8 cellular contexts compared by ENCODE assay signal in genomic region chr17:7004398-7005253, GRCh38. TPM values are rescaled to one million over a fixed set of nuclear protein-coding genes. Genes with fewer than 3 reads are reported as not detected.
DNase-seq lines count a peak whose midpoint lies in the region; ATAC-seq, FAIRE-seq and TF ChIP-seq lines count a peak whose summit lies in the region.

No MANE protein-coding gene starts in this region.

- peak; percentile 79 to 88 for TF ChIP-seq RAD21 in K562 (CRISPR knock-in tag; conservative IDR thresholded peaks at IDR 0.05 in 1 of 2, IDR thresholded peaks at IDR 0.05 in 1 of 2)

- POLR2A ChIA-PET in K562 (lab: Yijun Ruan, JAX), result interaction anchor here (0.6 to 2.7 kb wide), 7 partner anchors 11 to 287 kb away, joined by 3 to 11 read pairs (median 4); no protein-coding TSS in a partner anchor

- peak; percentile 93 for FAIRE-seq in K562 (lab: Jason Lieb, UNC)
- FAIRE-seq in kidney (lab: Jason Lieb, UNC), result peak; percentile 86

- no peaks in the 10 kb centered on the region for H3K4me1 ChIP-seq in OCI-LY3 (ENCODE audit: low read length)
- peaks cover 6% of the 10 kb centered on the region in 2 experiments; a peak in 4 of 5 replicates for H3K4me1 ChIP-seq in K562 (replicated peaks in 1 of 2; ENCODE audit: control insufficient read depth in 2 of 2, insufficient read depth in 2 of 2, low read length in 2 of 2)
- H3K4me1 ChIP-seq in kidney (ENCODE audit: control insufficient read depth in 1 of 2, insufficient read depth in 1 of 2, low read depth in 1 of 2, low read length in 2 of 2), result peaks cover 0 to 3% of the 10 kb centered on the region in 2 donors
- H3K4me1 ChIP-seq in thoracic aorta (ENCODE audit: control insufficient read depth in 1 of 2, low read depth in 2 of 2), result peaks cover under 1 to 1% of the 10 kb centered on the region in 2 donors

- ATAC-seq in K562 (peak; percentile 84), thoracic aorta (ENCODE audit: insufficient number of reproducible peaks, low FRiP score, low read depth) (no peak)

- peaks cover 5% of the 10 kb centered on the region for H4K20me1 ChIP-seq in OCI-LY3 (ENCODE audit: insufficient read depth, low read length)
- H4K20me1 ChIP-seq in K562 (replicated peaks; ENCODE audit: control insufficient read depth, insufficient read depth, low read length), result no peaks in the 10 kb centered on the region

- H3K9ac ChIP-seq in OCI-LY3 (ENCODE audit: low read length) (no peak overlapping the region), K562 (ENCODE audit: insufficient read depth in 1 of 2, low read depth in 2 of 2, low read length in 2 of 2) (no peak overlapping the region), kidney (ENCODE audit: low read length in 2 of 2) (no peak overlapping the region)

- H3K4me2 ChIP-seq in OCI-LY3 (ENCODE audit: low read length) (no peak overlapping the region), K562 (ENCODE audit: insufficient read depth, low read length) (no peak overlapping the region)

- H3K36me3 ChIP-seq in OCI-LY3 (replicated peaks; ENCODE audit: low read depth, low read length), result peaks cover 3% of the 10 kb centered on the region
- H3K36me3 ChIP-seq in K562 (ENCODE audit: control insufficient read depth, insufficient read depth, low read length), result peaks cover 38% of the 10 kb centered on the region; the same call in 2 of the 3 replicates
- peaks cover 16 to 19% of the 10 kb centered on the region in 2 donors for H3K36me3 ChIP-seq in kidney (ENCODE audit: control insufficient read depth in 1 of 2, insufficient read depth in 2 of 2, low read length in 2 of 2)
- peaks cover 24% of the 10 kb centered on the region for H3K36me3 ChIP-seq in thoracic aorta

- in situ Hi-C loops in G401 (cut with HindIII; ENCODE audit: low sequenced_read_pairs) (no loop called here), K562 (cut with MboI) (loop anchor here (5.0 kb wide), 2 partner anchors 92 to 337 kb away; no protein-coding TSS in a partner anchor)

- no peak for TF ChIP-seq EP300 in K562 (IDR thresholded peaks at IDR 0.05; ENCODE audit: low read length)

- TF ChIP-seq POLR2A in K562 (conservative IDR thresholded peaks at IDR 0.05), result no peak

- no peak overlapping the region for H3K4me3 ChIP-seq in OCI-LY3 (ENCODE audit: low read length)
- H3K4me3 ChIP-seq in K562, result no peak overlapping the region
- no peak overlapping the region for H3K4me3 ChIP-seq in kidney (ENCODE audit: low read length in 2 of 2)
- no peak overlapping the region for H3K4me3 ChIP-seq in thoracic aorta

- intact Hi-C loops in K562 (cut with micrococcal nuclease), result loop anchor here (1.0 to 2.0 kb wide), 2 partner anchors 90 to 162 kb away; no protein-coding TSS in a partner anchor
- intact Hi-C loops in kidney (cut with DNase I), result loop anchor here (5.0 to 10.0 kb wide), 2 partner anchors 87 to 330 kb away; no protein-coding TSS in a partner anchor

- H3K9me1 ChIP-seq in K562 (ENCODE audit: control insufficient read depth, insufficient read depth, low read length), result no peaks in the 10 kb centered on the region

- H2AFZ ChIP-seq in OCI-LY3 (ENCODE audit: low read depth, low read length) (no peak overlapping the region), K562 (ENCODE audit: low read depth, low read length) (no peak overlapping the region)

- WGBS in K562 (ENCODE audit: insufficient coverage, low coverage, missing lambda C conversion rate), result 100% methylated on average over 1 of the region's 2 CpGs

- DNase-seq in G401 (ENCODE audit: low spot score) (peak; percentile 76), LHCN-M2 (ENCODE audit: low read depth) (peak; percentile 68), K562 (ENCODE audit: extremely low read depth in 1 of 4, low spot score in 3 of 4) (peak; percentile 41 to 69 (median 48)), kidney (no peak), thoracic aorta (ENCODE audit: low spot score) (no peak), cortex of kidney (lab: John Stamatoyannopoulos, UW) (no peak)

- TF ChIP-seq CTCF in 22Rv1 (IDR thresholded peaks at IDR 0.05) (peak; percentile 80), OCI-LY3 (IDR thresholded peaks at IDR 0.05; ENCODE audit: low read depth, low read length) (peak; percentile 72), K562 (IDR thresholded peaks at IDR 0.05 in 2 of 3, conservative IDR thresholded peaks at IDR 0.05 in 1 of 3; ENCODE audit: insufficient read depth in 2 of 3, low read depth in 1 of 3, low read length in 3 of 3) (peak; percentile 70 to 80 (median 72)), kidney (IDR thresholded peaks at IDR 0.05; ENCODE audit: borderline replicate concordance, extremely low read depth, insufficient read depth) (peak; percentile 70), thoracic aorta (IDR thresholded peaks at IDR 0.05) (peak; percentile 58)

- H3K9me3 ChIP-seq in OCI-LY3 (ENCODE audit: insufficient read depth, low read length), result no peaks in the 10 kb centered on the region
- no peaks in the 10 kb centered on the region for H3K9me3 ChIP-seq in K562 (replicated peaks; ENCODE audit: control insufficient read depth, insufficient read depth, low read depth, low read length)
- H3K9me3 ChIP-seq in kidney (ENCODE audit: control insufficient read depth in 1 of 2, low read length in 2 of 2), result no peaks in the 10 kb centered on the region
- H3K9me3 ChIP-seq in thoracic aorta, result no peaks in the 10 kb centered on the region

- CTCF ChIA-PET in K562 (lab: Yijun Ruan, JAX; ENCODE audit: low intra/inter-chr PET ratio), result interaction anchor here (0.7 to 3.1 kb wide), 4 partner anchors 33 to 339 kb away, joined by 3 to 40 read pairs (median 5); no protein-coding TSS in a partner anchor

- H3K27ac ChIP-seq in 22Rv1 (no peak overlapping the region), OCI-LY3 (ENCODE audit: low read length) (no peak overlapping the region), K562 (ENCODE audit: extremely low read depth, low read depth, low read length) (no peak overlapping the region), kidney (ENCODE audit: low read depth in 2 of 2, low read length in 2 of 2) (no peak overlapping the region), thoracic aorta (no peak overlapping the region)

- BruUV-seq in K562 (replicated peaks; lab: Mats Ljungman, UMichigan), result no TSS peak

- H3K27me3 ChIP-seq in OCI-LY3 (ENCODE audit: low read depth, low read length), result no peaks in the 10 kb centered on the region
- H3K27me3 ChIP-seq in K562 (ENCODE audit: control insufficient read depth in 2 of 2, insufficient read depth in 2 of 2, low read length in 2 of 2), result no peaks in the 10 kb centered on the region
- H3K27me3 ChIP-seq in thoracic aorta (replicated peaks; ENCODE audit: insufficient read depth), result no peaks in the 10 kb centered on the region

- no peaks in the 10 kb centered on the region for H3K79me2 ChIP-seq in OCI-LY3 (ENCODE audit: low read length)
- peaks cover 9% of the 10 kb centered on the region for H3K79me2 ChIP-seq in K562 (ENCODE audit: control insufficient read depth, insufficient read depth, low read length)

RNA-seq across cellular contexts. Expression of gene RNASEK, which starts 7.8 kb away (rescaled TPM):
- total RNA-seq in G401 (2014; rRNA removed; shearing (Covaris generic)), result 189 and 195 TPM in 2 replicates
- total RNA-seq in LHCN-M2 (2014; rRNA removed), result 161 and 204 TPM in 2 replicates
- 619 TPM for polyA plus RNA-seq in LHCN-M2 (2012)
- 43.7 and 75.3 TPM in 2 replicates for total RNA-seq in K562 (2011; cell fraction: chromatin; rRNA removed; ENCODE audit: low replicate concordance)
- total RNA-seq in K562 (2011; cell fraction: nucleolus; rRNA removed), result 103 and 119 TPM in 2 replicates
- total RNA-seq in K562 (2011; cell fraction: nucleoplasm; rRNA removed), result 117 and 121 TPM in 2 replicates
- total RNA-seq in K562 (2014; rRNA removed), result 157 and 253 TPM in 2 replicates
- 48.5 and 48.6 TPM in 2 replicates for total RNA-seq in K562 (2014; rRNA removed; fragmentation: Illumina TruSeq; extraction: Trizol)
- total RNA-seq in K562 (2015; rRNA removed; fragmentation: Illumina TruSeq; extraction: Trizol), result 132 and 136 TPM in 2 replicates
- total RNA-seq in K562 (2021), result 151 and 154 TPM in 2 replicates
- 58.0 and 75.0 TPM in 2 replicates for polyA plus RNA-seq in K562 (2011; rRNA removed)
- polyA plus RNA-seq in K562 (2011; cell fraction: cytosol; rRNA removed), result 94.3 and 122 TPM in 2 replicates
- 114 and 118 TPM in 2 replicates for polyA plus RNA-seq in K562 (2011; cell fraction: nucleus; rRNA removed)
- polyA plus RNA-seq in K562 (2012), result 247 and 326 TPM in 2 replicates
- polyA plus RNA-seq in K562 (2014; fragmentation: Illumina TruSeq; extraction: Trizol), result 265 and 271 TPM in 2 replicates
- polyA plus RNA-seq in K562 (2014; fragmentation: Nextera tagmentation; extraction: Ambion mirVana), result 100 to 1,000 TPM; 104 to 155 TPM
- polyA plus RNA-seq in K562 (2014; rRNA removed), result 85.3 and 157 TPM in 2 replicates
- polyA minus RNA-seq in K562 (2011; rRNA and poly(A)+ RNA removed), result 20.8 and 25.0 TPM in 2 replicates
- polyA minus RNA-seq in K562 (2011; cell fraction: cytosol; rRNA and poly(A)+ RNA removed), result 76.4 and 84.8 TPM in 2 replicates
- 9.2 and 20.2 TPM in 2 replicates for polyA minus RNA-seq in K562 (2011; cell fraction: nucleus; rRNA and poly(A)+ RNA removed)
- total RNA-seq in kidney, result 195 TPM
- polyA plus RNA-seq in kidney (ENCODE audit: insufficient read depth, low read depth, low replicate concordance), result 971 TPM
- total RNA-seq in thoracic aorta, result 100 to 1,000 TPM in 1 of 2 donors, 10 to 100 TPM in 1; 99.5 to 164 TPM

RNA-seq across cellular contexts. Expression of gene ALOX12, which starts 8.8 kb away (rescaled TPM):
- not detected in 2 replicates for total RNA-seq in G401 (2014; rRNA removed; shearing (Covaris generic))
- total RNA-seq in LHCN-M2 (2014; rRNA removed) (not detected in 2 replicates), K562 (2014; rRNA removed) (0.09 and 0.57 TPM in 2 replicates), K562 (2014; rRNA removed; fragmentation: Illumina TruSeq; extraction: Trizol) (0.18 and 0.38 TPM in 2 replicates), K562 (2015; rRNA removed; fragmentation: Illumina TruSeq; extraction: Trizol) (0.08 TPM in 1 of 2 replicates, not detected in the other), K562 (2021) (0.40 and 0.47 TPM in 2 replicates), kidney (not detected), thoracic aorta (not detected)
- 0.40 TPM for polyA plus RNA-seq in LHCN-M2 (2012)
- 0.35 and 0.53 TPM in 2 replicates for total RNA-seq in K562 (2011; cell fraction: chromatin; rRNA removed; ENCODE audit: low replicate concordance)
- total RNA-seq in K562 (2011; cell fraction: nucleolus; rRNA removed), result 0.17 and 0.26 TPM in 2 replicates
- total RNA-seq in K562 (2011; cell fraction: nucleoplasm; rRNA removed), result 0.29 and 0.46 TPM in 2 replicates
- polyA plus RNA-seq in K562 (2011; rRNA removed) (0.31 and 1.0 TPM in 2 replicates), K562 (2014; fragmentation: Illumina TruSeq; extraction: Trizol) (0.55 and 0.60 TPM in 2 replicates), K562 (2014; fragmentation: Nextera tagmentation; extraction: Ambion mirVana) (1 to 10 TPM in 1 of 2 experiments, under 1 TPM in 1; 0.91 to 1.1 TPM), K562 (2014; rRNA removed) (0.91 and 0.98 TPM in 2 replicates), kidney (ENCODE audit: insufficient read depth, low read depth, low replicate concordance) (not detected)
- 0.64 and 0.65 TPM in 2 replicates for polyA plus RNA-seq in K562 (2011; cell fraction: cytosol; rRNA removed)
- 0.75 and 1.3 TPM in 2 replicates for polyA plus RNA-seq in K562 (2011; cell fraction: nucleus; rRNA removed)
- 1.3 and 6.2 TPM in 2 replicates for polyA plus RNA-seq in K562 (2012)
- polyA minus RNA-seq in K562 (2011; rRNA and poly(A)+ RNA removed), result 0.18 and 0.30 TPM in 2 replicates
- polyA minus RNA-seq in K562 (2011; cell fraction: cytosol; rRNA and poly(A)+ RNA removed), result 0.48 TPM in 1 of 2 replicates, not detected in the other
- polyA minus RNA-seq in K562 (2011; cell fraction: nucleus; rRNA and poly(A)+ RNA removed), result 0.44 TPM in 1 of 2 replicates, not detected in the other

RNA-seq across cellular contexts. Expression of gene BCL6B, which starts 18.2 kb away (rescaled TPM):
- total RNA-seq in G401 (2014; rRNA removed; shearing (Covaris generic)), result not detected in 2 replicates
- total RNA-seq in LHCN-M2 (2014; rRNA removed) (not detected in 2 replicates), K562 (2014; rRNA removed) (4.7 and 5.0 TPM in 2 replicates), K562 (2014; rRNA removed; fragmentation: Illumina TruSeq; extraction: Trizol) (2.4 and 2.7 TPM in 2 replicates), K562 (2015; rRNA removed; fragmentation: Illumina TruSeq; extraction: Trizol) (3.5 and 3.6 TPM in 2 replicates), K562 (2021) (4.5 and 5.6 TPM in 2 replicates), kidney (33.3 TPM), thoracic aorta (1 to 10 TPM in 1 of 2 donors, under 1 TPM in 1; 0.95 to 5.7 TPM)
- polyA plus RNA-seq in LHCN-M2 (2012), result not detected
- total RNA-seq in K562 (2011; cell fraction: chromatin; rRNA removed; ENCODE audit: low replicate concordance), result 2.4 and 6.6 TPM in 2 replicates
- 4.7 and 6.3 TPM in 2 replicates for total RNA-seq in K562 (2011; cell fraction: nucleolus; rRNA removed)
- total RNA-seq in K562 (2011; cell fraction: nucleoplasm; rRNA removed), result 4.1 and 5.4 TPM in 2 replicates
- polyA plus RNA-seq in K562 (2011; rRNA removed) (1.9 and 3.1 TPM in 2 replicates), K562 (2014; fragmentation: Illumina TruSeq; extraction: Trizol) (3.9 and 4.1 TPM in 2 replicates), K562 (2014; fragmentation: Nextera tagmentation; extraction: Ambion mirVana) (1 to 10 TPM in 1 of 2 experiments, under 1 TPM in 1; 0.89 to 1.2 TPM), K562 (2014; rRNA removed) (3.5 and 3.6 TPM in 2 replicates), kidney (ENCODE audit: insufficient read depth, low read depth, low replicate concordance) (4.4 TPM)
- 2.8 and 2.9 TPM in 2 replicates for polyA plus RNA-seq in K562 (2011; cell fraction: cytosol; rRNA removed)
- polyA plus RNA-seq in K562 (2011; cell fraction: nucleus; rRNA removed), result 5.5 and 5.9 TPM in 2 replicates
- polyA plus RNA-seq in K562 (2012), result 1.9 and 4.2 TPM in 2 replicates
- polyA minus RNA-seq in K562 (2011; rRNA and poly(A)+ RNA removed), result 2.0 and 2.8 TPM in 2 replicates
- 2.7 and 3.1 TPM in 2 replicates for polyA minus RNA-seq in K562 (2011; cell fraction: cytosol; rRNA and poly(A)+ RNA removed)
- 3.1 and 4.0 TPM in 2 replicates for polyA minus RNA-seq in K562 (2011; cell fraction: nucleus; rRNA and poly(A)+ RNA removed)

RNA-seq across cellular contexts. Expression of gene SLC16A13, which starts 31.2 kb away (rescaled TPM):
- 5.3 and 9.8 TPM in 2 replicates for total RNA-seq in G401 (2014; rRNA removed; shearing (Covaris generic))
- 0.63 TPM in 1 of 2 replicates, not detected in the other for total RNA-seq in LHCN-M2 (2014; rRNA removed)
- 2.8 TPM for polyA plus RNA-seq in LHCN-M2 (2012)
- 4.9 and 17.0 TPM in 2 replicates for total RNA-seq in K562 (2011; cell fraction: chromatin; rRNA removed; ENCODE audit: low replicate concordance)
- 12.9 and 17.7 TPM in 2 replicates for total RNA-seq in K562 (2011; cell fraction: nucleolus; rRNA removed)
- total RNA-seq in K562 (2011; cell fraction: nucleoplasm; rRNA removed), result 11.1 and 12.8 TPM in 2 replicates
- total RNA-seq in K562 (2014; rRNA removed), result 1.2 and 1.8 TPM in 2 replicates
- 0.19 and 0.33 TPM in 2 replicates for total RNA-seq in K562 (2014; rRNA removed; fragmentation: Illumina TruSeq; extraction: Trizol)
- total RNA-seq in K562 (2015; rRNA removed; fragmentation: Illumina TruSeq; extraction: Trizol), result 0.87 and 0.94 TPM in 2 replicates
- total RNA-seq in K562 (2021), result 4.5 and 5.6 TPM in 2 replicates
- 0.50 and 2.8 TPM in 2 replicates for polyA plus RNA-seq in K562 (2011; rRNA removed)
- polyA plus RNA-seq in K562 (2011; cell fraction: cytosol; rRNA removed), result 1.4 and 1.7 TPM in 2 replicates
- 4.4 and 4.5 TPM in 2 replicates for polyA plus RNA-seq in K562 (2011; cell fraction: nucleus; rRNA removed)
- 3.8 and 4.8 TPM in 2 replicates for polyA plus RNA-seq in K562 (2012)
- polyA plus RNA-seq in K562 (2014; fragmentation: Illumina TruSeq; extraction: Trizol), result 2.7 and 3.3 TPM in 2 replicates
- under 1 TPM; 0.04 to 0.18 TPM for polyA plus RNA-seq in K562 (2014; fragmentation: Nextera tagmentation; extraction: Ambion mirVana)
- polyA plus RNA-seq in K562 (2014; rRNA removed), result 0.65 and 1.5 TPM in 2 replicates
- 1.1 and 2.6 TPM in 2 replicates for polyA minus RNA-seq in K562 (2011; rRNA and poly(A)+ RNA removed)
- 1.7 TPM in 2 replicates for polyA minus RNA-seq in K562 (2011; cell fraction: cytosol; rRNA and poly(A)+ RNA removed)
- polyA minus RNA-seq in K562 (2011; cell fraction: nucleus; rRNA and poly(A)+ RNA removed), result 4.8 and 5.3 TPM in 2 replicates
- 6.5 TPM for total RNA-seq in kidney
- 11.6 TPM for polyA plus RNA-seq in kidney (ENCODE audit: insufficient read depth, low read depth, low replicate concordance)
- under 1 TPM in 1 of 2 donors, not detected in 1; 0.56 TPM for total RNA-seq in thoracic aorta

RNA-seq across cellular contexts. Expression of gene SLC16A11, which starts 39.3 kb away (rescaled TPM):
- total RNA-seq in G401 (2014; rRNA removed; shearing (Covaris generic)), result not detected in 2 replicates
- total RNA-seq in LHCN-M2 (2014; rRNA removed) (0.11 TPM in 1 of 2 replicates, not detected in the other), K562 (2014; rRNA removed) (not detected in 2 replicates), K562 (2014; rRNA removed; fragmentation: Illumina TruSeq; extraction: Trizol) (not detected in 2 replicates), K562 (2015; rRNA removed; fragmentation: Illumina TruSeq; extraction: Trizol) (not detected in 2 replicates), K562 (2021) (not detected in 2 replicates), kidney (2.1 TPM), thoracic aorta (under 1 TPM in 1 of 2 donors, not detected in 1; 0.27 TPM)
- 0.12 TPM for polyA plus RNA-seq in LHCN-M2 (2012)
- total RNA-seq in K562 (2011; cell fraction: chromatin; rRNA removed; ENCODE audit: low replicate concordance), result not detected in 2 replicates
- total RNA-seq in K562 (2011; cell fraction: nucleolus; rRNA removed), result not detected in 2 replicates
- total RNA-seq in K562 (2011; cell fraction: nucleoplasm; rRNA removed), result not detected in 2 replicates
- polyA plus RNA-seq in K562 (2011; rRNA removed) (not detected in 2 replicates), K562 (2014; fragmentation: Illumina TruSeq; extraction: Trizol) (not detected in 2 replicates), K562 (2014; fragmentation: Nextera tagmentation; extraction: Ambion mirVana) (not detected), K562 (2014; rRNA removed) (not detected in 2 replicates), kidney (ENCODE audit: insufficient read depth, low read depth, low replicate concordance) (7.8 TPM)
- polyA plus RNA-seq in K562 (2011; cell fraction: cytosol; rRNA removed), result not detected in 2 replicates
- polyA plus RNA-seq in K562 (2011; cell fraction: nucleus; rRNA removed), result not detected in 2 replicates
- not detected in 2 replicates for polyA plus RNA-seq in K562 (2012)
- polyA minus RNA-seq in K562 (2011; rRNA and poly(A)+ RNA removed), result not detected in 2 replicates
- polyA minus RNA-seq in K562 (2011; cell fraction: cytosol; rRNA and poly(A)+ RNA removed), result not detected in 2 replicates
- polyA minus RNA-seq in K562 (2011; cell fraction: nucleus; rRNA and poly(A)+ RNA removed), result not detected in 2 replicates

Comparison
In these comparisons a context has a peak if more than half of its experiments do, and no peak if none do; other contexts are left out.
1. DNase-seq: peak in G401 (single experiment), LHCN-M2 (single experiment) and K562 (4 of 4); none in kidney (single experiment), thoracic aorta (single experiment) and cortex of kidney (single experiment).
2. Peak in every context shown above with its lines, with median percentiles within 50 percentile points of each other: CTCF ChIP-seq.